Comparison of ENCODE assay signal across 13 cellular contexts in genomic region chr2:6580982-6581381, GRCh38.
A peak's percentile ranks its signal among the peaks of the same experiment; 100 is the strongest.
DNase-seq lines count a peak whose midpoint lies in the region; TF ChIP-seq lines count a peak whose summit lies in the region.
"Had no signal": no experiment of that assay in that cellular context is flagged by ENCODE, and none has a peak within 500 bp of the region (broad histone marks: within the 10 kb centered on the region; RNA-seq: fewer than 3 reads in every experiment).

No MANE protein-coding gene starts in this region.

- no peak overlapping the region for H2AFZ ChIP-seq in trophoblast cell (ENCODE audit: insufficient read depth, low read length, poor library complexity)
- H2AFZ ChIP-seq: parathyroid adenoma had no signal

- no peak overlapping the region for H4K12ac ChIP-seq in trophoblast cell (ENCODE audit: low read depth, low read length)

- H3K14ac ChIP-seq in trophoblast cell (ENCODE audit: low read length), result no peak overlapping the region

- no peak overlapping the region for H4K91ac ChIP-seq in trophoblast cell (ENCODE audit: low read depth, low read length)

- TF ChIP-seq CTCF in brain microvascular endothelial cell (IDR thresholded peaks at IDR 0.05; ENCODE audit: low read depth, low read length, missing control alignments), result no peak
- no peak for TF ChIP-seq CTCF in colonic mucosa (IDR thresholded peaks at IDR 0.05)

- no CpG with 5 or more reads among the region's 4 CpGs for WGBS in trophoblast cell (ENCODE audit: extremely low coverage, insufficient coverage, insufficient read length)

- no peak overlapping the region for H2BK5ac ChIP-seq in trophoblast cell (ENCODE audit: low read depth, low read length, poor library complexity)

- no peaks in the 10 kb centered on the region for H3K79me2 ChIP-seq in trophoblast cell (ENCODE audit: control insufficient read depth, insufficient read depth, low read length, poor library complexity)
- H3K79me2 ChIP-seq: parathyroid adenoma had no signal

- DNase-seq in EH (ENCODE audit: low read depth) (peak; percentile 76), MG63 (peak; percentile 93), brain microvascular endothelial cell (peak; percentile 73), pons (ENCODE audit: low spot score) (peak; percentile 2), colonic mucosa (no peak), trophoblast cell (no peak), HuH-7.5 (ENCODE audit: low spot score) (no peak), middle frontal gyrus (ENCODE audit: extremely low spot score, low spot score) (no peak)
- DNase-seq: activated CD4-positive, alpha-beta T cell treated with anti-CD3 and anti-CD28 coated beads, Interleukin-2, amount 10 ng/mL, durations not matched to agents 24 days and 14 days; CD8-positive, alpha-beta memory T cell; heart right ventricle; SHP77 treated with DMSO at 0.1 percent for 48 hours had no signal

- H3K4me3 ChIP-seq in MG63, result no peak overlapping the region
- no peak overlapping the region for H3K4me3 ChIP-seq in brain microvascular endothelial cell (ENCODE audit: low read depth, low read length)
- H3K4me3 ChIP-seq in colonic mucosa, result no peak overlapping the region
- no peak overlapping the region for H3K4me3 ChIP-seq in trophoblast cell (ENCODE audit: low read depth, low read length)
- H3K4me3 ChIP-seq: heart right ventricle had no signal

- in situ Hi-C loops in brain microvascular endothelial cell (cut with HindIII; ENCODE audit: low pct_ligation_motif_present, low sequenced_read_pairs), result no loop called here

- H2BK120ac ChIP-seq in trophoblast cell (ENCODE audit: insufficient read depth, low read length, poor library complexity), result no peak overlapping the region

- no peak overlapping the region for H3K23ac ChIP-seq in trophoblast cell (ENCODE audit: low read length)

- intact Hi-C loops in colonic mucosa (cut with DNase I), result no loop called here

- no peak overlapping the region for H2AK5ac ChIP-seq in trophoblast cell (ENCODE audit: low read length)

- H3K4me1 ChIP-seq in colonic mucosa (no peaks in the 10 kb centered on the region), trophoblast cell (ENCODE audit: control insufficient read depth in 1 of 2, insufficient read depth in 2 of 2, low read length in 2 of 2) (no peaks in the 10 kb centered on the region)
- H3K4me1 ChIP-seq: heart right ventricle, parathyroid adenoma had no signal

- H3K4me2 ChIP-seq in trophoblast cell (ENCODE audit: low read length), result no peak overlapping the region

- no peak overlapping the region for H3K4ac ChIP-seq in trophoblast cell (ENCODE audit: low read depth, low read length)

- H3K27me3 ChIP-seq in MG63 (no peaks in the 10 kb centered on the region), brain microvascular endothelial cell (replicated peaks) (no peaks in the 10 kb centered on the region), colonic mucosa (no peaks in the 10 kb centered on the region), trophoblast cell (ENCODE audit: insufficient read depth, low read length) (no peaks in the 10 kb centered on the region)

- no peaks in the 10 kb centered on the region for H3K36me3 ChIP-seq in MG63
- H3K36me3 ChIP-seq in brain microvascular endothelial cell (replicated peaks), result no peaks in the 10 kb centered on the region
- H3K36me3 ChIP-seq in colonic mucosa, result no peaks in the 10 kb centered on the region
- no peaks in the 10 kb centered on the region for H3K36me3 ChIP-seq in trophoblast cell (ENCODE audit: control insufficient read depth in 1 of 2, insufficient read depth in 2 of 2, low read length in 2 of 2)
- H3K36me3 ChIP-seq: heart right ventricle had no signal

- no peak overlapping the region for H3K18ac ChIP-seq in trophoblast cell (ENCODE audit: low read length)

- H4K8ac ChIP-seq in trophoblast cell (ENCODE audit: low read depth, low read length), result no peak overlapping the region

- no peaks in the 10 kb centered on the region for H3K79me1 ChIP-seq in trophoblast cell (ENCODE audit: low read length)

- H3K27ac ChIP-seq in brain microvascular endothelial cell, result no peak overlapping the region
- H3K27ac ChIP-seq in colonic mucosa, result no peak overlapping the region
- H3K27ac ChIP-seq in trophoblast cell (ENCODE audit: low read depth, low read length), result no peak overlapping the region
- H3K27ac ChIP-seq: heart right ventricle, parathyroid adenoma had no signal

- no peak overlapping the region for H3K9ac ChIP-seq in colonic mucosa (ENCODE audit: low read depth in 2 of 2, low read length in 2 of 2)
- H3K9ac ChIP-seq in trophoblast cell (ENCODE audit: low read length), result no peak overlapping the region
- H3K9ac ChIP-seq: parathyroid adenoma had no signal

- H2BK12ac ChIP-seq in trophoblast cell (ENCODE audit: low read length), result no peak overlapping the region

- H3K9me3 ChIP-seq in MG63 (no peaks in the 10 kb centered on the region), colonic mucosa (no peaks in the 10 kb centered on the region), trophoblast cell (ENCODE audit: insufficient read depth, low read depth, low read length) (no peaks in the 10 kb centered on the region)

Comparison
In these comparisons a context has a peak if more than half of its experiments do, and no peak if none do; other contexts are left out.
1. DNase-seq: peak in EH (single experiment), MG63 (single experiment), brain microvascular endothelial cell (single experiment) and pons (single experiment); none in colonic mucosa (single experiment), trophoblast cell (0 of 2), HuH-7.5 (single experiment) and middle frontal gyrus (single experiment).